16 cellular contexts compared by ENCODE assay signal in the genomic region with DNA sequence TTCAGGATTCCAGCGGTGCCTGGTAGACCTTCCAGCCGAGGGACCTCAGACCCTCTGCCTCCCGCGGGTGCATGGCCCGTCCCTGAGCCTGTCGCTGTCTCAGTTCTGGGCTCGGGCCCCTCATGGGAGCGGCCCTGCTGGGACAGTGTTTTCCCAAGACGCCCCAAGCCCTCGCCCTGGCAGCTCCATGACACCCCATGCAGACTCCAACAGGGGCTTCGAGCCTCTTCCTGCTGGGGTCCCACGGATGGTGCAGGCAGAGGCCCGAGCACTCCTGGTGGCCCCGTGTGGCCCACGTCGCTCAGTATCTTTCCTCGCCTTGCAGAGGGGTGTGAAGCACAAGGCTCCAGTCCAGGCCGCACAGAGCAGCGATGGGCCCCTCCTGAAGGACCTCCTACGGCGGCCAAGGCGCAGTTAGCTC.
A peak's percentile ranks its signal among the peaks of the same experiment; 100 is the strongest.
DNase-seq lines count a peak whose midpoint lies in the region; ATAC-seq and TF ChIP-seq lines count a peak whose summit lies in the region.
"Had no signal": no experiment of that assay in that cellular context is flagged by ENCODE, and none has a peak within 500 bp of the region (broad histone marks: within the 10 kb centered on the region; RNA-seq: fewer than 3 reads in every experiment).

No MANE protein-coding gene starts in this region.

- H3K36me3 ChIP-seq in RWPE2 (ENCODE audit: low read depth) (no peaks in the 10 kb centered on the region), left lung (peaks cover 0 to 97% of the 10 kb centered on the region in 2 donors)

- no peak for TF ChIP-seq CTCF in RWPE2 (IDR thresholded peaks at IDR 0.05; ENCODE audit: poor library complexity, severe bottlenecking)
- no peak for TF ChIP-seq CTCF in left lung (IDR thresholded peaks at IDR 0.05)

- H3K4me3 ChIP-seq in RWPE2 (ENCODE audit: severe bottlenecking) = no peak overlapping the region
- no peak overlapping the region for H3K4me3 ChIP-seq in left lung
- H3K4me3 ChIP-seq: GM23248 had no signal

- H3K27me3 ChIP-seq in RWPE2 (ENCODE audit: insufficient read depth, poor library complexity, severe bottlenecking) = no peaks in the 10 kb centered on the region
- no peaks in the 10 kb centered on the region for H3K27me3 ChIP-seq in left lung

- no peaks in the 10 kb centered on the region for H3K27me3 Mint-ChIP-seq in activated naive CD4-positive, alpha-beta T cell treated with anti-CD3 and anti-CD28 coated beads, Interleukin-2, amount 10 ng/mL, durations not matched to agents 7 days and 5 days

- H3K9me3 ChIP-seq in RWPE2 (ENCODE audit: severe bottlenecking) (no peaks in the 10 kb centered on the region), left lung (no peaks in the 10 kb centered on the region)
- H3K9me3 ChIP-seq: Caco-2 had no signal

- H3K36me3 Mint-ChIP-seq in activated naive CD4-positive, alpha-beta T cell treated with anti-CD3 and anti-CD28 coated beads, Interleukin-2, amount 10 ng/mL, durations not matched to agents 7 days and 5 days = peaks cover 33% of the 10 kb centered on the region

- peak; percentile 7 for DNase-seq in activated naive CD4-positive, alpha-beta T cell treated with anti-CD3 and anti-CD28 coated beads, Interleukin-2, amount 50 U/mL, for 16 hours
- no peak for DNase-seq in activated naive CD4-positive, alpha-beta T cell treated with anti-CD3 and anti-CD28 coated beads, Interleukin-2, amount 10 ng/mL, durations not matched to agents 7 days and 5 days
- peak; percentile 55 for DNase-seq in RWPE2 (ENCODE audit: low spot score)
- DNase-seq in left lung = peak; percentile 29 to 60
- DNase-seq in posterior vena cava (ENCODE audit: low spot score) = peak; percentile 79
- no peak for DNase-seq in NCI-H1417 (lab: John Stamatoyannopoulos, UW)
- DNase-seq in NCI-H2227 (lab: John Stamatoyannopoulos, UW; ENCODE audit: unreplicated experiment) = no peak
- DNase-seq: DMS53, GF-D8, GM23248 had no signal

- peaks cover 2% of the 10 kb centered on the region for H3K4me1 Mint-ChIP-seq in activated naive CD4-positive, alpha-beta T cell treated with anti-CD3 and anti-CD28 coated beads, Interleukin-2, amount 10 ng/mL, durations not matched to agents 7 days and 5 days

- no peak for TF ChIP-seq POLR2A in GM18505 (IDR thresholded peaks at IDR 0.05; ENCODE audit: borderline replicate concordance, extremely low read depth, insufficient read depth, insufficient read length)

- H3K27ac ChIP-seq in RWPE2 (ENCODE audit: poor library complexity, severe bottlenecking) (no peak overlapping the region), left lung (no peak overlapping the region)
- H3K27ac ChIP-seq: 22Rv1, GM23248, HL-60 had no signal

- no peaks in the 10 kb centered on the region for H3K4me1 ChIP-seq in RWPE2 (ENCODE audit: insufficient read depth, poor library complexity, severe bottlenecking)
- H3K4me1 ChIP-seq in left lung = no peaks in the 10 kb centered on the region
- H3K4me1 ChIP-seq: Caco-2 had no signal

- ATAC-seq in RWPE2 (ENCODE audit: low read depth) (no peak), left lung (no peak), GM18505 (IDR thresholded peaks at IDR 0.05; ENCODE audit: unreplicated experiment) (no peak)
- ATAC-seq: HCT116 had no signal

- CTCF ChIA-PET in activated naive CD4-positive, alpha-beta T cell treated with anti-CD3 and anti-CD28 coated beads, Interleukin-2, amount 10 ng/mL, durations not matched to agents 7 days and 5 days (lab: Charles Lee) = no interaction called here

- no peak overlapping the region for H3K4me3 Mint-ChIP-seq in activated naive CD4-positive, alpha-beta T cell treated with anti-CD3 and anti-CD28 coated beads, Interleukin-2, amount 10 ng/mL, durations not matched to agents 7 days and 5 days
- H3K4me3 Mint-ChIP-seq: CD8-positive, alpha-beta memory T cell had no signal

- intact Hi-C loops in left lung (cut with DNase I) = no loop called here
- intact Hi-C loops in posterior vena cava (cut with DNase I) = no loop called here

- no peak overlapping the region for H3K27ac Mint-ChIP-seq in activated naive CD4-positive, alpha-beta T cell treated with anti-CD3 and anti-CD28 coated beads, Interleukin-2, amount 10 ng/mL, durations not matched to agents 7 days and 5 days
- H3K27ac Mint-ChIP-seq: CD8-positive, alpha-beta memory T cell had no signal

- H3K9me3 Mint-ChIP-seq in activated naive CD4-positive, alpha-beta T cell treated with anti-CD3 and anti-CD28 coated beads, Interleukin-2, amount 10 ng/mL, durations not matched to agents 7 days and 5 days = peaks cover 2% of the 10 kb centered on the region

Comparison
In these comparisons a context has a peak if more than half of its experiments do, and no peak if none do; other contexts are left out.
1. DNase-seq: peak in activated naive CD4-positive, alpha-beta T cell treated with anti-CD3 and anti-CD28 coated beads, Interleukin-2, amount 50 U/mL, for 16 hours (single experiment), RWPE2 (single experiment), left lung (2 of 2) and posterior vena cava (single experiment); none in activated naive CD4-positive, alpha-beta T cell treated with anti-CD3 and anti-CD28 coated beads, Interleukin-2, amount 10 ng/mL, durations not matched to agents 7 days and 5 days (single experiment), NCI-H1417 (0 of 3) and NCI-H2227 (single experiment).